In the genomic region with DNA sequence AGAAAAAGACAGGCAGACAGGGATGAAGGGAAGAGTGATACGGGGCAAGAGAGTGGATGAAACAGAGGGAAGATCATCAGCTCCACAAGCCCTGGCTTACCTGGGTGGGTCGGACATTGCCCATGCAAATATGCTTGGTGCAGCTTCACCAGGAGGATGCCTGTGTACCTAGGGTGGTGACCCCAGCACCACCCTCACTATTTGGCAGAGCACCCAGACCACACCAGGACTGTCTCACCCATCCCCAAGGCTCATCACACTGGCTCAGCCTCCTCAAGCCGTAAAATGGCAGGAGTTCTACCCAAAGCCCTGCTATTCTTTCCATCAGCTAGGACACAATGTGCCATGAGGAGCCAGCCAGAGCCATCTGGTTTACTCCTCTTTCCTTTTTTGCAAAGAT, we compare ENCODE assay signal across 30 cellular contexts. TPM values are rescaled to one million over a fixed set of nuclear protein-coding genes. Genes with fewer than 3 reads are reported as not detected.
"Had no signal": no experiment of that assay in that cellular context is flagged by ENCODE, and none has a peak within 500 bp of the region (broad histone marks: within the 10 kb centered on the region; RNA-seq: fewer than 3 reads in every experiment).

No MANE protein-coding gene starts in this region.

- H3K27ac Mint-ChIP-seq: dendritic cell treated with granulocyte-macrophage colony-stimulating factor and Interleukin-4, amounts not matched to agents 40 ng/mL and 50 ng/mL, for 4 days; mesothelial cell of epicardium; stimulated activated memory B cell treated with anti-CD40 and anti-IgM and Interleukin-4, amounts not matched to agents 10 μg/mL and 1 μg/mL and 100 μg/mL, for 72 hours had no signal

- DNase-seq: effector CD8-positive, alpha-beta T cell; endodermal cell; foreskin keratinocyte; heart left ventricle; kidney; left lung; mesenchymal stem cell; naive thymus-derived CD8-positive, alpha-beta T cell; nephron progenitor cell; nucleus accumbens; right cardiac atrium; sigmoid colon; spleen; stimulated activated CD4-positive, alpha-beta T cell treated with anti-CD3 and anti-CD28 coated beads, Interleukin-4, amount 100 ng/mL, for 4 hours; stimulated activated naive CD8-positive, alpha-beta T cell treated with anti-CD3 and anti-CD28 coated beads, Interleukin-15, Interleukin-2, amounts not matched to agents 100 U/mL and 50 U/mL, for 24 hours; substantia nigra; testis; tibial artery; upper lobe of right lung had no signal

- ATAC-seq: esophagus mucosa; foreskin keratinocyte; gastroesophageal sphincter; heart left ventricle; left lung; naive thymus-derived CD8-positive, alpha-beta T cell; right cardiac atrium; stimulated activated memory B cell treated with anti-CD40 and anti-IgM and Interleukin-4, amounts not matched to agents 10 μg/mL and 1 μg/mL and 100 μg/mL, for 72 hours; stimulated activated naive CD8-positive, alpha-beta T cell treated with anti-CD3 and anti-CD28 coated beads, Interleukin-15, Interleukin-2, amounts not matched to agents 100 U/mL and 50 U/mL, for 24 hours; upper lobe of right lung had no signal

- FAIRE-seq: colon, kidney had no signal

- H3K9me3 ChIP-seq: gastroesophageal sphincter, heart left ventricle, left lung, prostate gland, sigmoid colon, spleen, testis, tibial artery, upper lobe of right lung had no signal

- H3K9me3 Mint-ChIP-seq: dendritic cell treated with granulocyte-macrophage colony-stimulating factor and Interleukin-4, amounts not matched to agents 40 ng/mL and 50 ng/mL, for 4 days; endodermal cell; mesothelial cell of epicardium; naive thymus-derived CD8-positive, alpha-beta T cell; nephron progenitor cell; stimulated activated memory B cell treated with anti-CD40 and anti-IgM and Interleukin-4, amounts not matched to agents 10 μg/mL and 1 μg/mL and 100 μg/mL, for 72 hours had no signal

- H3K36me3 ChIP-seq: gastroesophageal sphincter, heart left ventricle, left lung, prostate gland, sigmoid colon, spleen, tibial artery, upper lobe of right lung had no signal

- H3K27ac ChIP-seq: epithelial cell of prostate, foreskin keratinocyte, gastroesophageal sphincter, heart left ventricle, hepatocyte, left lung, prostate gland, sigmoid colon, spleen, testis, tibial artery, upper lobe of right lung had no signal

- H3K4me3 ChIP-seq: gastroesophageal sphincter, heart left ventricle, hepatocyte, left lung, prostate gland, sigmoid colon, spleen, testis, tibial artery, upper lobe of right lung had no signal

- H3K4me3 Mint-ChIP-seq: dendritic cell treated with granulocyte-macrophage colony-stimulating factor and Interleukin-4, amounts not matched to agents 40 ng/mL and 50 ng/mL, for 4 days; endodermal cell; mesothelial cell of epicardium; naive thymus-derived CD8-positive, alpha-beta T cell; nephron progenitor cell; stimulated activated memory B cell treated with anti-CD40 and anti-IgM and Interleukin-4, amounts not matched to agents 10 μg/mL and 1 μg/mL and 100 μg/mL, for 72 hours had no signal

- H3K36me3 Mint-ChIP-seq: mesothelial cell of epicardium; stimulated activated memory B cell treated with anti-CD40 and anti-IgM and Interleukin-4, amounts not matched to agents 10 μg/mL and 1 μg/mL and 100 μg/mL, for 72 hours had no signal

- H3K27me3 ChIP-seq: testis had no signal

- H3K4me1 ChIP-seq: foreskin keratinocyte, gastroesophageal sphincter, heart left ventricle, left lung, prostate gland, sigmoid colon, spleen, testis, tibial artery, upper lobe of right lung had no signal

- H3K4me1 Mint-ChIP-seq: mesothelial cell of epicardium had no signal

RNA-seq across cellular contexts. Expression of gene GALNT8, which starts 3.0 kb away (rescaled TPM):
- total RNA-seq: esophagus mucosa, foreskin keratinocyte, myocyte had no signal
- polyA plus RNA-seq: fibroblast of lung, foreskin keratinocyte had no signal
